Comparison of ENCODE assay signal across 8 cellular contexts in the genomic region with DNA sequence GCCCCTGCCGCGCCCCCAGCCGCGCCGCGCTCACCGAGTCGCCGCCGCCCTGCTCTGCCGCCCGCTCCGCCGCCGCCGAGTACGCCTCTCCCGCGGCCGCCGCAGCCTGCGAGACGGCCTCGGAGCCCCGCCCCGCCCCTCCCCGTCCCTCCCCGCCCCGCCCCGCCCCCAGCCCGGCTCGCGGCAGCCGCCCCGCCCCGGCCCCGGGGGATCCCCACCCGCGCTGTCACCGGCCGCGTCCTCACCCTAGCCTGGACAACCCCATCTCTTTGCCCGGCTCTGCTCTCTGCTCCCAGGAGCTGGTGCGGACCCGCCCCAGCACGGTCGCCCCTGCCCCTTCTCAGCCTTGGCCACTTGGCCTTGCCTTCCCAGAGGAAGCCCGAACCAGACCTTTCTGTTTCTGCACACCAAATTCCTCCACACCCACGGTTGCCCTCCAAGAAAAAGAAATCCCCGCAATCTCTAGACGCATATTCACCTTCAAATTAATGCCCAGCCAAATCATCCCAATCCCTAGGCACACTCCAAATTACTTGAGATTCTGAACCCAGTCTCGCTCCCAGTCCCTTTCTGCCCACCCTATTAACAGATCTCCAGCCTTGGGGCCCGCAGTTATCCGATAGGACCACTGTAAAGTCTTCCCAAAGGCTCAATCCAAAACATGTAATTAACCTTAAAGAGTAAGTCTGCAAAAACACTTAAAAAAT. TPM values are rescaled to one million over a fixed set of nuclear protein-coding genes. Genes with fewer than 3 reads are reported as not detected.
DNase-seq lines count a peak whose midpoint lies in the region; ATAC-seq and TF ChIP-seq lines count a peak whose summit lies in the region.

A gene (minus strand): TSS at position 89 of the 707 bp plus-strand sequence. CDS start 77,715 bp downstream, outside the sequence.

- no peaks in the 10 kb centered on the region for H3K36me3 ChIP-seq in MM.1S (replicated peaks; ENCODE audit: insufficient read depth, low read length)
- no peaks in the 10 kb centered on the region for H3K36me3 ChIP-seq in mucosa of descending colon (ENCODE audit: low read depth)

- intact Hi-C loops in Calu3 (cut with micrococcal nuclease; ENCODE audit: unreplicated experiment) = no loop called here
- intact Hi-C loops in mucosa of descending colon (cut with DNase I, micrococcal nuclease) = no loop called here

- H3K9me2 ChIP-seq in MM.1S (replicated peaks; ENCODE audit: insufficient read depth, low read length) = no peaks in the 10 kb centered on the region

- peaks cover 5% of the 10 kb centered on the region; the same call in 1 of the 2 replicates for H3K4me1 ChIP-seq in MM.1S (ENCODE audit: low read length)
- peaks cover 5% of the 10 kb centered on the region for H3K4me1 ChIP-seq in mucosa of descending colon (ENCODE audit: low read depth)

- no peaks in the 10 kb centered on the region for H4K20me1 ChIP-seq in MM.1S (ENCODE audit: insufficient read depth, low read length)

- H3K79me2 ChIP-seq in MM.1S (ENCODE audit: low read length) = no peaks in the 10 kb centered on the region

- H3K27ac ChIP-seq in MM.1S (ENCODE audit: low read length) = no peak within 1 kb of the TSS

- no peaks in the 10 kb centered on the region for H3F3A ChIP-seq in MM.1S (ENCODE audit: insufficient read depth, low read length)

- peak within 1 kb of the TSS; percentile 74 for H3K4me3 Mint-ChIP-seq in Calu3 (ENCODE audit: low read depth, unreplicated experiment)
- peak within 1 kb of the TSS; percentile 95 for H3K4me3 Mint-ChIP-seq in endothelial cell (ENCODE audit: unreplicated experiment)
- peak within 1 kb of the TSS; percentile 96 for H3K4me3 Mint-ChIP-seq in stimulated activated memory B cell treated with anti-CD40 and anti-IgM and Interleukin-4, amounts not matched to agents 10 μg/mL and 1 μg/mL and 100 μg/mL, for 72 hours

- H3K4me3 ChIP-seq in MM.1S (ENCODE audit: low read length) (peak within 1 kb of the TSS; percentile 67), mucosa of descending colon (peak within 1 kb of the TSS; percentile 22)

- peak within 1 kb of the TSS; percentile 85 for H2AFZ ChIP-seq in MM.1S (ENCODE audit: low read length)

- ATAC-seq in GM21737 (IDR thresholded peaks at IDR 0.05; ENCODE audit: unreplicated experiment) (peak; percentile 59), mucosa of descending colon (peak; percentile 83), HG03460 (IDR thresholded peaks at IDR 0.05; ENCODE audit: unreplicated experiment) (no peak)
- peak; percentile 84 for ATAC-seq in stimulated activated memory B cell treated with anti-CD40 and anti-IgM and Interleukin-4, amounts not matched to agents 10 μg/mL and 1 μg/mL and 100 μg/mL, for 72 hours

- no TSS peak for BruUV-seq in Calu3 (replicated peaks; lab: Mats Ljungman, UMichigan)

- H3K36me3 Mint-ChIP-seq in Calu3 (ENCODE audit: insufficient read depth, unreplicated experiment) = peaks cover 7% of the 10 kb centered on the region
- H3K36me3 Mint-ChIP-seq in endothelial cell (ENCODE audit: low read depth, unreplicated experiment) = peaks cover 16% of the 10 kb centered on the region
- peaks cover 5% of the 10 kb centered on the region for H3K36me3 Mint-ChIP-seq in stimulated activated memory B cell treated with anti-CD40 and anti-IgM and Interleukin-4, amounts not matched to agents 10 μg/mL and 1 μg/mL and 100 μg/mL, for 72 hours

- DNase-seq in Calu3 (peak; percentile 43), MM.1S (peak; percentile 56), endothelial cell (ENCODE audit: low spot score) (peak; percentile 42), mucosa of descending colon (peak; percentile 66 to 82 (median 81))
- peak; percentile 72 for DNase-seq in activated CD8-positive, alpha-beta memory T cell treated with anti-CD3 and anti-CD28 coated beads for 24 hours

- H3K4me1 Mint-ChIP-seq in Calu3 (ENCODE audit: low read depth, unreplicated experiment) (peaks cover 16% of the 10 kb centered on the region), endothelial cell (ENCODE audit: unreplicated experiment) (peaks cover 39% of the 10 kb centered on the region)
- H3K4me1 Mint-ChIP-seq in stimulated activated memory B cell treated with anti-CD40 and anti-IgM and Interleukin-4, amounts not matched to agents 10 μg/mL and 1 μg/mL and 100 μg/mL, for 72 hours = peaks cover 58% of the 10 kb centered on the region

- peak within 1 kb of the TSS; percentile 24 for H3K27ac Mint-ChIP-seq in Calu3 (ENCODE audit: unreplicated experiment)
- H3K27ac Mint-ChIP-seq in endothelial cell (ENCODE audit: unreplicated experiment) = peak within 1 kb of the TSS; percentile 76
- peak within 1 kb of the TSS; percentile 76 for H3K27ac Mint-ChIP-seq in stimulated activated memory B cell treated with anti-CD40 and anti-IgM and Interleukin-4, amounts not matched to agents 10 μg/mL and 1 μg/mL and 100 μg/mL, for 72 hours

- H3K4me2 ChIP-seq in MM.1S (ENCODE audit: low read depth, low read length) = peak within 1 kb of the TSS; percentile 95

- CTCF ChIA-PET in Calu3 (lab: Charles Lee) = no interaction called here

- H3K27me3 Mint-ChIP-seq in Calu3 (ENCODE audit: unreplicated experiment) = peaks cover 57% of the 10 kb centered on the region
- peaks cover 5% of the 10 kb centered on the region for H3K27me3 Mint-ChIP-seq in endothelial cell (ENCODE audit: unreplicated experiment)
- H3K27me3 Mint-ChIP-seq in stimulated activated memory B cell treated with anti-CD40 and anti-IgM and Interleukin-4, amounts not matched to agents 10 μg/mL and 1 μg/mL and 100 μg/mL, for 72 hours = no peaks in the 10 kb centered on the region

- no peaks in the 10 kb centered on the region for H3K9me3 Mint-ChIP-seq in Calu3 (ENCODE audit: low read depth, unreplicated experiment)
- H3K9me3 Mint-ChIP-seq in endothelial cell (ENCODE audit: unreplicated experiment) = no peaks in the 10 kb centered on the region
- no peaks in the 10 kb centered on the region for H3K9me3 Mint-ChIP-seq in stimulated activated memory B cell treated with anti-CD40 and anti-IgM and Interleukin-4, amounts not matched to agents 10 μg/mL and 1 μg/mL and 100 μg/mL, for 72 hours

- peak within 1 kb of the TSS; percentile 36; the same call in 1 of the 2 replicates for H3K9ac ChIP-seq in MM.1S (ENCODE audit: low read length)

- TF ChIP-seq CTCF in Calu3 (IDR thresholded peaks at IDR 0.05; ENCODE audit: unreplicated experiment) = no peak
- no peak for TF ChIP-seq CTCF in MM.1S (IDR thresholded peaks at IDR 0.05; ENCODE audit: low read length)
- no peak for TF ChIP-seq CTCF in endothelial cell (IDR thresholded peaks at IDR 0.05; ENCODE audit: unreplicated experiment)
- TF ChIP-seq CTCF in mucosa of descending colon (IDR thresholded peaks at IDR 0.05) = no peak

- H3K27me3 ChIP-seq in MM.1S (replicated peaks; ENCODE audit: insufficient read depth, low read length) = 0 out of 2 replicates have a peak, but pooled peaks cover 4% of the 10 kb centered on the region

- no peaks in the 10 kb centered on the region for H3K9me3 ChIP-seq in MM.1S (replicated peaks; ENCODE audit: insufficient read depth, low read length)
- no peaks in the 10 kb centered on the region for H3K9me3 ChIP-seq in mucosa of descending colon

RNA-seq across cellular contexts. Expression of the gene that starts here (rescaled TPM):
- total RNA-seq in Calu3 (2022) (0.19 and 0.22 TPM in 2 replicates), endothelial cell (ENCODE audit: unreplicated experiment) (32.4 TPM), mucosa of descending colon (10 to 100 TPM in 1 of 3 donors, 1 to 10 TPM in 2; 2.2 to 18.0 (median 3.5) TPM)

Comparison
In these comparisons a context has a peak if more than half of its experiments do, and no peak if none do; other contexts are left out.
1. Peak in DNase-seq in Calu3; RNA of the gene not detected or under 1 TPM.
2. H3K27ac Mint-ChIP-seq: peak in every context shown above with its lines; median percentile 76 in endothelial cell; 76 in stimulated activated memory B cell treated with anti-CD40 and anti-IgM and Interleukin-4, amounts not matched to agents 10 μg/mL and 1 μg/mL and 100 μg/mL, for 72 hours; 24 in Calu3.